ENCODE assay signal across 16 cellular contexts in genomic region chr6:34524989-34525388, GRCh38. TPM values are rescaled to one million over a fixed set of nuclear protein-coding genes. Genes with fewer than 3 reads are reported as not detected.
A peak's percentile ranks its signal among the peaks of the same experiment; 100 is the strongest.
DNase-seq lines count a peak whose midpoint lies in the region; ATAC-seq, FAIRE-seq and TF ChIP-seq lines count a peak whose summit lies in the region.
"Had no signal": no experiment of that assay in that cellular context is flagged by ENCODE, and none has a peak within 500 bp of the region (broad histone marks: within the 10 kb centered on the region; RNA-seq: fewer than 3 reads in every experiment).

No MANE protein-coding gene starts in this region.

- H2AFZ ChIP-seq in K562 (ENCODE audit: low read depth, low read length) (peak overlapping the region; percentile 42), neuronal stem cell (ENCODE audit: low read length) (peak overlapping the region; percentile 23)

- ATAC-seq in K562 (no peak), HG03175 (IDR thresholded peaks at IDR 0.05; ENCODE audit: unreplicated experiment) (no peak)
- ATAC-seq: A549 had no signal

- H3K9me1 ChIP-seq in K562 (ENCODE audit: control insufficient read depth, insufficient read depth, low read length): no peaks in the 10 kb centered on the region

- H3K18ac ChIP-seq in neuronal stem cell (ENCODE audit: low read length): no peak overlapping the region

- intact Hi-C loops in K562 (cut with micrococcal nuclease): no loop called here
- intact Hi-C loops in vagina (cut with DNase I): loop anchor here (5.0 kb wide), 1 partner anchor 92 kb away; no protein-coding TSS in a partner anchor
- intact Hi-C loops in A673 (cut with micrococcal nuclease; ENCODE audit: unreplicated experiment): loop anchor here (5.0 kb wide), 1 partner anchor 82 kb away; no protein-coding TSS in a partner anchor

- no peak overlapping the region for H2BK12ac ChIP-seq in neuronal stem cell (ENCODE audit: low read length)

- BruUV-seq in K562 (replicated peaks; lab: Mats Ljungman, UMichigan): no TSS peak
- BruUV-seq in A673 (replicated peaks; lab: Mats Ljungman, UMichigan): no TSS peak

- TF ChIP-seq CTCF in K562 (IDR thresholded peaks at IDR 0.05 in 2 of 3, conservative IDR thresholded peaks at IDR 0.05 in 1 of 3; ENCODE audit: insufficient read depth in 2 of 3, low read depth in 1 of 3, low read length in 3 of 3): no peak
- no peak for TF ChIP-seq CTCF in vagina (IDR thresholded peaks at IDR 0.05)
- TF ChIP-seq CTCF in A673 (conservative IDR thresholded peaks at IDR 0.05; ENCODE audit: low read depth, low read length): no peak

- no peaks in the 10 kb centered on the region for H3K79me2 ChIP-seq in K562 (ENCODE audit: control insufficient read depth, insufficient read depth, low read length)

- H3K14ac ChIP-seq in neuronal stem cell (ENCODE audit: low read length): no peak overlapping the region

- in situ Hi-C loops in K562 (cut with MboI) (loop anchor here (5.0 kb wide), 1 partner anchor 82 kb away; no protein-coding TSS in a partner anchor), G401 (cut with HindIII; ENCODE audit: low sequenced_read_pairs) (loop anchor here (25.0 kb wide), 1 partner anchor 87 kb away; no protein-coding TSS in a partner anchor)

- no peak overlapping the region for H2BK5ac ChIP-seq in neuronal stem cell (ENCODE audit: low read length)

- peak; percentile 45 for DNase-seq in NCI-H69 (lab: John Stamatoyannopoulos, UW)
- DNase-seq in K562 (ENCODE audit: extremely low read depth in 1 of 4, low spot score in 3 of 4): no peak
- no peak for DNase-seq in neuronal stem cell (ENCODE audit: low spot score)
- DNase-seq in vagina (ENCODE audit: extremely low spot score in 2 of 2): no peak
- DNase-seq in G401 (ENCODE audit: low spot score): no peak
- no peak for DNase-seq in A673 (ENCODE audit: low spot score)
- DNase-seq: DMS53, HCEC 1CT, HFFc6 had no signal

- 63% methylated on average over 5 of the region's 5 CpGs for WGBS in K562 (ENCODE audit: insufficient coverage, low coverage, missing lambda C conversion rate)
- WGBS in neuronal stem cell (ENCODE audit: extremely low coverage in 2 of 2, insufficient read length in 2 of 2, insufficient replicate concordance in 1 of 2), 2 donors: no CpG with 5 or more reads among the region's 5 CpGs

- H3K4me1 ChIP-seq in K562 (replicated peaks in 1 of 2; ENCODE audit: control insufficient read depth in 2 of 2, insufficient read depth in 2 of 2, low read length in 2 of 2): peaks cover 19 to 39% of the 10 kb centered on the region in 2 experiments
- peaks cover 0 to 7% of the 10 kb centered on the region in 2 donors for H3K4me1 ChIP-seq in neuronal stem cell (ENCODE audit: control insufficient read depth in 2 of 2, insufficient read depth in 1 of 2, low read depth in 1 of 2, low read length in 2 of 2)
- H3K4me1 ChIP-seq in vagina: peaks cover 12% of the 10 kb centered on the region
- H3K4me1 ChIP-seq in A673 (ENCODE audit: insufficient read depth, low read length, poor library complexity, severe bottlenecking): peaks cover 7% of the 10 kb centered on the region

- CTCF ChIA-PET in K562 (lab: Yijun Ruan, JAX; ENCODE audit: low intra/inter-chr PET ratio) (no interaction called here), A673 (lab: Charles Lee) (no interaction called here)

- H4K91ac ChIP-seq in neuronal stem cell (ENCODE audit: low read depth, low read length, poor library complexity): no peak overlapping the region

- no peak overlapping the region for H4K8ac ChIP-seq in neuronal stem cell (ENCODE audit: low read depth, low read length)

- H3K4me2 ChIP-seq in K562 (ENCODE audit: insufficient read depth, low read length) (no peak overlapping the region), neuronal stem cell (ENCODE audit: insufficient read depth, low read length, poor library complexity, severe bottlenecking) (no peak overlapping the region)
- H3K4me2 ChIP-seq: A549 had no signal

- TF ChIP-seq POLR2A in K562 (conservative IDR thresholded peaks at IDR 0.05) (no peak), vagina (IDR thresholded peaks at IDR 0.05) (no peak)

- TF ChIP-seq EP300 in K562 (IDR thresholded peaks at IDR 0.05; ENCODE audit: low read length): no peak

- H4K20me1 ChIP-seq in K562 (replicated peaks; ENCODE audit: control insufficient read depth, insufficient read depth, low read length): no peaks in the 10 kb centered on the region

- H3K4ac ChIP-seq in neuronal stem cell (ENCODE audit: low read length): no peak overlapping the region

- no peaks in the 10 kb centered on the region for H3K79me1 ChIP-seq in neuronal stem cell (ENCODE audit: low read depth, low read length)

- TF ChIP-seq RAD21 in K562 (CRISPR knock-in tag; conservative IDR thresholded peaks at IDR 0.05 in 1 of 2, IDR thresholded peaks at IDR 0.05 in 1 of 2): no peak

- H3K23ac ChIP-seq in neuronal stem cell (ENCODE audit: low read depth, low read length, poor library complexity): no peak overlapping the region

- H3K9ac ChIP-seq in K562 (ENCODE audit: insufficient read depth in 1 of 2, low read depth in 2 of 2, low read length in 2 of 2) (peak overlapping the region in 1 of 2 experiments; percentile 71; a peak in 1 of 4 replicates), neuronal stem cell (ENCODE audit: low read depth, low read length, poor library complexity) (no peak overlapping the region)

- H2AK5ac ChIP-seq in neuronal stem cell (ENCODE audit: low read depth, low read length): no peak overlapping the region

- H3K27ac ChIP-seq in K562 (ENCODE audit: extremely low read depth, low read depth, low read length) (no peak overlapping the region), neuronal stem cell (replicated peaks; ENCODE audit: low read length) (no peak overlapping the region), vagina (peak overlapping the region; percentile 72), A673 (ENCODE audit: low read depth, low read length, poor library complexity, severe bottlenecking) (no peak overlapping the region)

- FAIRE-seq in K562 (lab: Jason Lieb, UNC): no peak
- FAIRE-seq: A549, H1, HepG2, HTR-8/SVneo had no signal

- H3K9me3 ChIP-seq in K562 (replicated peaks; ENCODE audit: control insufficient read depth, insufficient read depth, low read depth, low read length) (no peaks in the 10 kb centered on the region), neuronal stem cell (replicated peaks in 1 of 2; ENCODE audit: control insufficient read depth in 2 of 2, insufficient read depth in 1 of 2, low read depth in 1 of 2, low read length in 2 of 2) (no peaks in the 10 kb centered on the region), vagina (no peaks in the 10 kb centered on the region), A673 (ENCODE audit: low read depth, low read length, poor library complexity, severe bottlenecking) (no peaks in the 10 kb centered on the region)
- H3K9me3 ChIP-seq: A549 had no signal

- H3K27me3 ChIP-seq in K562 (ENCODE audit: control insufficient read depth in 2 of 2, insufficient read depth in 2 of 2, low read length in 2 of 2) (no peaks in the 10 kb centered on the region), neuronal stem cell (ENCODE audit: control insufficient read depth in 3 of 3, insufficient read depth in 3 of 3, low read depth in 1 of 3, low read length in 3 of 3) (peaks cover 0 to 47% (median 0%) of the 10 kb centered on the region in 3 experiments), vagina (no peaks in the 10 kb centered on the region), A673 (replicated peaks; ENCODE audit: insufficient read depth, low read depth, low read length, poor library complexity) (no peaks in the 10 kb centered on the region)

- H3K36me3 ChIP-seq in K562 (ENCODE audit: control insufficient read depth, insufficient read depth, low read length): no peaks in the 10 kb centered on the region
- no peaks in the 10 kb centered on the region for H3K36me3 ChIP-seq in neuronal stem cell (replicated peaks in 1 of 2; ENCODE audit: control insufficient read depth in 2 of 2, insufficient read depth in 2 of 2, low read length in 2 of 2)
- no peaks in the 10 kb centered on the region for H3K36me3 ChIP-seq in vagina
- H3K36me3 ChIP-seq in A673 (ENCODE audit: insufficient read depth, low read length, poor library complexity, severe bottlenecking): no peaks in the 10 kb centered on the region

- H3K4me3 ChIP-seq in K562 (no peak overlapping the region), neuronal stem cell (ENCODE audit: low read length in 2 of 2) (no peak overlapping the region), vagina (no peak overlapping the region), A673 (ENCODE audit: low read depth, low read length, poor library complexity, severe bottlenecking) (no peak overlapping the region)
- H3K4me3 ChIP-seq: A549 had no signal

- POLR2A ChIA-PET in K562 (lab: Yijun Ruan, JAX): interaction anchor here (0.7 to 2.4 kb wide), 4 partner anchors 8 to 85 kb away, joined by 3 to 8 read pairs (median 3); no protein-coding TSS in a partner anchor
- POLR2A ChIA-PET in A673 (lab: Charles Lee; ENCODE audit: low non-redundant PET): no interaction called here

- H2BK15ac ChIP-seq in neuronal stem cell (ENCODE audit: low read length): no peak overlapping the region

- H2BK120ac ChIP-seq in neuronal stem cell (ENCODE audit: low read depth, low read length): no peak overlapping the region

RNA-seq across cellular contexts. Expression of gene SPDEF, which starts 31.1 kb away (rescaled TPM):
- total RNA-seq in K562 (2011; cell fraction: chromatin; rRNA removed; ENCODE audit: low replicate concordance): not detected in 2 replicates
- 0.13 TPM in 1 of 2 replicates, not detected in the other for total RNA-seq in K562 (2011; cell fraction: nucleolus; rRNA removed)
- total RNA-seq in K562 (2011; cell fraction: nucleoplasm; rRNA removed): 0.29 TPM in 1 of 2 replicates, not detected in the other
- total RNA-seq in K562 (2014; rRNA removed) (0.08 TPM in 1 of 2 replicates, not detected in the other), K562 (2014; rRNA removed; fragmentation: Illumina TruSeq; extraction: Trizol) (not detected in 2 replicates), K562 (2015; rRNA removed; fragmentation: Illumina TruSeq; extraction: Trizol) (0.11 and 0.15 TPM in 2 replicates), K562 (2021) (0.11 and 0.16 TPM in 2 replicates), vagina (not detected), A673 (2021) (0.22 TPM in 1 of 2 replicates, not detected in the other)
- polyA plus RNA-seq in K562 (2011; rRNA removed) (0.04 and 0.08 TPM in 2 replicates), K562 (2014; fragmentation: Illumina TruSeq; extraction: Trizol) (0.10 TPM in 1 of 2 replicates, not detected in the other), K562 (2014; fragmentation: Nextera tagmentation; extraction: Ambion mirVana) (not detected), K562 (2014; rRNA removed) (0.08 and 0.12 TPM in 2 replicates)
- 0.13 and 0.16 TPM in 2 replicates for polyA plus RNA-seq in K562 (2011; cell fraction: cytosol; rRNA removed)
- polyA plus RNA-seq in K562 (2011; cell fraction: nucleus; rRNA removed): 0.23 and 0.35 TPM in 2 replicates
- polyA plus RNA-seq in K562 (2012): 0.05 TPM in 1 of 2 replicates, not detected in the other
- not detected in 2 replicates for polyA minus RNA-seq in K562 (2011; rRNA and poly(A)+ RNA removed)
- polyA minus RNA-seq in K562 (2011; cell fraction: cytosol; rRNA and poly(A)+ RNA removed): not detected in 2 replicates
- not detected in 2 replicates for polyA minus RNA-seq in K562 (2011; cell fraction: nucleus; rRNA and poly(A)+ RNA removed)
- 0.18 TPM for polyA plus RNA-seq in neuronal stem cell (2013, experiment 1 of 2)
- 0.18 TPM for polyA plus RNA-seq in neuronal stem cell (2013, experiment 2 of 2)
- total RNA-seq in G401 (2014; rRNA removed; shearing (Covaris generic)): 0.12 TPM in 1 of 2 replicates, not detected in the other
- total RNA-seq: HepG2, HFFc6 had no signal
- polyA plus RNA-seq: BJ, CD14-positive monocyte, HepG2 had no signal

RNA-seq across cellular contexts. Expression of gene PACSIN1, which starts 59.1 kb away (rescaled TPM):
- 1.5 and 2.1 TPM in 2 replicates for total RNA-seq in K562 (2011; cell fraction: chromatin; rRNA removed; ENCODE audit: low replicate concordance)
- 1.2 and 1.3 TPM in 2 replicates for total RNA-seq in K562 (2011; cell fraction: nucleolus; rRNA removed)
- 0.99 and 1.1 TPM in 2 replicates for total RNA-seq in K562 (2011; cell fraction: nucleoplasm; rRNA removed)
- 0.41 and 0.45 TPM in 2 replicates for total RNA-seq in K562 (2014; rRNA removed)
- 0.10 and 0.29 TPM in 2 replicates for total RNA-seq in K562 (2014; rRNA removed; fragmentation: Illumina TruSeq; extraction: Trizol)
- total RNA-seq in K562 (2015; rRNA removed; fragmentation: Illumina TruSeq; extraction: Trizol): 0.22 and 0.23 TPM in 2 replicates
- 0.98 and 1.7 TPM in 2 replicates for total RNA-seq in K562 (2021)
- polyA plus RNA-seq in K562 (2011; rRNA removed): 1.1 and 1.4 TPM in 2 replicates
- 1.2 and 1.6 TPM in 2 replicates for polyA plus RNA-seq in K562 (2011; cell fraction: cytosol; rRNA removed)
- 2.2 and 3.4 TPM in 2 replicates for polyA plus RNA-seq in K562 (2011; cell fraction: nucleus; rRNA removed)
- polyA plus RNA-seq in K562 (2012): 0.90 and 1.2 TPM in 2 replicates
- polyA plus RNA-seq in K562 (2014; fragmentation: Illumina TruSeq; extraction: Trizol): 0.79 and 1.4 TPM in 2 replicates
- polyA plus RNA-seq in K562 (2014; fragmentation: Nextera tagmentation; extraction: Ambion mirVana): under 1 TPM; 0.01 to 0.03 TPM
- polyA plus RNA-seq in K562 (2014; rRNA removed): 0.98 and 1.2 TPM in 2 replicates
- 0.98 and 1.1 TPM in 2 replicates for polyA minus RNA-seq in K562 (2011; rRNA and poly(A)+ RNA removed)
- 0.95 and 1.7 TPM in 2 replicates for polyA minus RNA-seq in K562 (2011; cell fraction: cytosol; rRNA and poly(A)+ RNA removed)
- 0.67 and 1.9 TPM in 2 replicates for polyA minus RNA-seq in K562 (2011; cell fraction: nucleus; rRNA and poly(A)+ RNA removed)
- polyA plus RNA-seq in neuronal stem cell (2013, experiment 1 of 2): 2.1 TPM
- 2.0 TPM for polyA plus RNA-seq in neuronal stem cell (2013, experiment 2 of 2)
- 0.74 TPM for total RNA-seq in vagina
- 0.12 TPM in 1 of 2 replicates, not detected in the other for total RNA-seq in G401 (2014; rRNA removed; shearing (Covaris generic))
- total RNA-seq in A673 (2021): 0.13 TPM in 1 of 2 replicates, not detected in the other
- total RNA-seq: HepG2, HFFc6 had no signal
- polyA plus RNA-seq: CD14-positive monocyte, HepG2 had no signal
